1 cellular context compared by ENCODE assay signal in genomic region chr15:40511472-40512133, GRCh38.
TF ChIP-seq lines count a peak whose summit lies in the region.

No MANE protein-coding gene starts in this region.

TF ChIP-seq in HepG2, 621 proteins besides CTCF, POLR2A, EP300 and RAD21 (continued from another document and continues in another):
- TF ChIP-seq HOMEZ (CRISPR knock-in tag; IDR thresholded peaks at IDR 0.05; ENCODE audit: low read depth) (peak; percentile 24; the same call in 1 of the 2 replicates), ZNF724P (CRISPR knock-in tag; IDR thresholded peaks at IDR 0.05; ENCODE audit: borderline replicate concordance) (peak; percentile 94), HMGXB4 (CRISPR knock-in tag; IDR thresholded peaks at IDR 0.05; ENCODE audit: borderline replicate concordance in 1 of 2, low read depth in 1 of 2) (peak; percentile 62 to 81; a peak in 2 of 4 replicates), MXD3 (CRISPR knock-in tag; IDR thresholded peaks at IDR 0.05) (peak; percentile 76; the same call in 1 of the 2 replicates), ZNF670 (CRISPR knock-in tag; IDR thresholded peaks at IDR 0.05; ENCODE audit: borderline replicate concordance) (peak; percentile 47; the same call in 1 of the 2 replicates), EED (CRISPR knock-in tag; IDR thresholded peaks at IDR 0.05) (no peak), MTF2 (CRISPR knock-in tag; IDR thresholded peaks at IDR 0.05; ENCODE audit: borderline replicate concordance) (peak; percentile 55; the same call in 1 of the 2 replicates), ZNF407 (CRISPR knock-in tag; IDR thresholded peaks at IDR 0.05; ENCODE audit: not compliant biosample characterization) (peak; percentile 41), HDAC1 (CRISPR knock-in tag; IDR thresholded peaks at IDR 0.05) (peak; percentile 89), TFDP1 (CRISPR knock-in tag; IDR thresholded peaks at IDR 0.05; ENCODE audit: borderline replicate concordance) (peak; percentile 77; the same call in 1 of the 2 replicates), TBX2 (CRISPR knock-in tag; IDR thresholded peaks at IDR 0.05; ENCODE audit: borderline replicate concordance) (peak; percentile 78; the same call in 1 of the 2 replicates), TBL1XR1 (IDR thresholded peaks at IDR 0.05; ENCODE audit: borderline replicate concordance, low read length, partially characterized antibody) (peak; percentile 65), PRDM15 (CRISPR knock-in tag; IDR thresholded peaks at IDR 0.05) (peak; percentile 48; the same call in 1 of the 2 replicates), ZNF275 (CRISPR knock-in tag; IDR thresholded peaks at IDR 0.05; ENCODE audit: borderline replicate concordance) (peak; percentile 86; the same call in 1 of the 2 replicates), ZNF674 (CRISPR knock-in tag; IDR thresholded peaks at IDR 0.05; ENCODE audit: low read depth) (0 out of 2 replicates have a peak, but pooled peaks have one; percentile 35), ETV5 (CRISPR knock-in tag; IDR thresholded peaks at IDR 0.05; ENCODE audit: borderline replicate concordance) (peak; percentile 68), ZFY (CRISPR knock-in tag; IDR thresholded peaks at IDR 0.05) (peak; percentile 87), HNRNPLL (IDR thresholded peaks at IDR 0.05; ENCODE audit: low read depth, low read length, poor library complexity, severe bottlenecking) (peak; percentile 97), ZHX2 (IDR thresholded peaks at IDR 0.05; ENCODE audit: low read depth) (no peak), ZHX2 (CRISPR knock-in tag; IDR thresholded peaks at IDR 0.05; ENCODE audit: borderline replicate concordance) (no peak), FOXO1 (CRISPR knock-in tag; IDR thresholded peaks at IDR 0.05) (peak; percentile 50; the same call in 1 of the 2 replicates)
